In the genomic region with DNA sequence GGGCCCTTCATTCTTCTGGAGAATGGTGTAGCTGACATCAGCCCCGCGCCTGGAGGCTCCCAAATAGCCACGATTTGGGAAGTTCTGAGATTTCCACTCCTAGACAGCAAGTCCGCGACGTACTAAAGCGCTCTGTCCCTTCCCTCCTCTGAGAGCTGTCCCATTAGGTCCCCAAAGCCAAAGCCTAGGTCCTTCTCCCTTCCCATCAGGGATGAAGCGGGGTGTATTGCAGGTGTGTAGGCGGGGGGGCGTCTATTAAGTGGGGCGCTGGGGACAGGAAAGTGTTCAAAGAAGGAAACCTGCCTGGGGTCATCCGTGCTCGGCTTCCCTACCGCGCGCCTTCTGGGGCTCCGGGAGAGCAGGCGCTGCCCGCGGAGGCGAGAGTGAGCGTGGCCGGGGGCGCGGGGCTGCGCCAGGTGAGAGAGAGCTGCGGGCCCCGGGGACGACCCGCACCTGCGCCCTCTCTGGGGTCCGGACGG, we compare ENCODE assay signal across 8 cellular contexts. TPM values are rescaled to one million over a fixed set of nuclear protein-coding genes. Genes with fewer than 3 reads are reported as not detected.
DNase-seq lines count a peak whose midpoint lies in the region; ATAC-seq and TF ChIP-seq lines count a peak whose summit lies in the region.

No MANE protein-coding gene starts in this region.

- 15% methylated on average over 8 of the region's 33 CpGs for WGBS in esophagus muscularis mucosa
- no CpG with 5 or more reads among the region's 33 CpGs for whole genome bisulfite sequencing in neuronal stem cell (ENCODE audit: extremely low coverage in 2 of 2, insufficient read length in 2 of 2, insufficient replicate concordance in 1 of 2), 2 donors

- peak overlapping the region; percentile 76 for H3K4me2 ChIP-seq in neuronal stem cell (ENCODE audit: insufficient read depth, low read length, poor library complexity, severe bottlenecking)

- no peak overlapping the region for H2BK12ac ChIP-seq in neuronal stem cell (ENCODE audit: low read length)

- H3K9ac ChIP-seq in neuronal stem cell (ENCODE audit: low read depth, low read length, poor library complexity) = peak overlapping the region; percentile 94

- H4K91ac ChIP-seq in neuronal stem cell (ENCODE audit: low read depth, low read length, poor library complexity) = no peak overlapping the region

- H3K27me3 ChIP-seq in esophagus muscularis mucosa = peaks cover 0 to 27% (median 5%) of the 10 kb centered on the region in 4 donors
- H3K27me3 ChIP-seq in neuronal stem cell (ENCODE audit: control insufficient read depth in 3 of 3, insufficient read depth in 3 of 3, low read depth in 1 of 3, low read length in 3 of 3) = peaks cover 5 to 71% (median 30%) of the 10 kb centered on the region in 3 experiments

- no peak overlapping the region for H3K14ac ChIP-seq in neuronal stem cell (ENCODE audit: low read length)

- no peak for TF ChIP-seq CTCF in esophagus muscularis mucosa (IDR thresholded peaks at IDR 0.05)

- H3K4me3 ChIP-seq in esophagus muscularis mucosa = peak overlapping the region; percentile 68 to 80 (median 77)
- peak overlapping the region; percentile 53 to 90 for H3K4me3 ChIP-seq in neuronal stem cell (ENCODE audit: low read length in 2 of 2)

- H2BK120ac ChIP-seq in neuronal stem cell (ENCODE audit: low read depth, low read length) = peak overlapping the region; percentile 98

- H3K79me1 ChIP-seq in neuronal stem cell (ENCODE audit: low read depth, low read length) = no peaks in the 10 kb centered on the region

- intact Hi-C loops in esophagus muscularis mucosa (cut with DNase I) = no loop called here

- no peaks in the 10 kb centered on the region for H3K36me3 ChIP-seq in esophagus muscularis mucosa
- H3K36me3 ChIP-seq in neuronal stem cell (replicated peaks in 1 of 2; ENCODE audit: control insufficient read depth in 2 of 2, insufficient read depth in 2 of 2, low read length in 2 of 2) = no peaks in the 10 kb centered on the region

- ATAC-seq in GM18511 (IDR thresholded peaks at IDR 0.05; ENCODE audit: unreplicated experiment) = peak; percentile 19
- ATAC-seq in GM18867 (IDR thresholded peaks at IDR 0.05; ENCODE audit: unreplicated experiment) = no peak
- ATAC-seq in GM19467 (IDR thresholded peaks at IDR 0.05; ENCODE audit: unreplicated experiment) = no peak
- no peak for ATAC-seq in HG03139 (IDR thresholded peaks at IDR 0.05; ENCODE audit: unreplicated experiment)

- H3K4me1 ChIP-seq in esophagus muscularis mucosa = peaks cover 4 to 39% (median 19%) of the 10 kb centered on the region in 4 donors
- H3K4me1 ChIP-seq in neuronal stem cell (ENCODE audit: control insufficient read depth in 2 of 2, insufficient read depth in 1 of 2, low read depth in 1 of 2, low read length in 2 of 2) = peaks cover 0 to 3% of the 10 kb centered on the region in 2 donors

- H3K23ac ChIP-seq in neuronal stem cell (ENCODE audit: low read depth, low read length, poor library complexity) = no peak overlapping the region

- peaks cover 0 to 4% (median 2%) of the 10 kb centered on the region in 4 donors for H3K9me3 ChIP-seq in esophagus muscularis mucosa
- H3K9me3 ChIP-seq in neuronal stem cell (replicated peaks in 1 of 2; ENCODE audit: control insufficient read depth in 2 of 2, insufficient read depth in 1 of 2, low read depth in 1 of 2, low read length in 2 of 2) = peaks cover 0 to 2% of the 10 kb centered on the region in 2 donors

- no peak overlapping the region for H2BK5ac ChIP-seq in neuronal stem cell (ENCODE audit: low read length)

- peak overlapping the region; percentile 75 to 80 (median 78) for H3K27ac ChIP-seq in esophagus muscularis mucosa (replicated peaks in 1 of 4)
- no peak overlapping the region for H3K27ac ChIP-seq in neuronal stem cell (replicated peaks; ENCODE audit: low read length)

- peak overlapping the region; percentile 93 for H2BK15ac ChIP-seq in neuronal stem cell (ENCODE audit: low read length)

- H4K8ac ChIP-seq in neuronal stem cell (ENCODE audit: low read depth, low read length) = no peak overlapping the region

- peak overlapping the region; percentile 96 for H3K18ac ChIP-seq in neuronal stem cell (ENCODE audit: low read length)

- no peak for TF ChIP-seq POLR2A in esophagus muscularis mucosa (IDR thresholded peaks at IDR 0.05; ENCODE audit: low read depth)

- DNase-seq in NCI-H69 (lab: John Stamatoyannopoulos, UW) (peak; percentile 58), esophagus muscularis mucosa (ENCODE audit: extremely low spot score) (no peak), neuronal stem cell (ENCODE audit: low spot score) (peak; percentile 9), putamen (ENCODE audit: low spot score) (no peak)

- TF ChIP-seq EP300 in esophagus muscularis mucosa (IDR thresholded peaks at IDR 0.05) = no peak

- peak overlapping the region; percentile 99 for H2AFZ ChIP-seq in neuronal stem cell (ENCODE audit: low read length)

- H2AK5ac ChIP-seq in neuronal stem cell (ENCODE audit: low read depth, low read length) = no peak overlapping the region

- no peak overlapping the region for H3K4ac ChIP-seq in neuronal stem cell (ENCODE audit: low read length)

RNA-seq across cellular contexts. Expression of gene MOXD1, which starts 0.6 kb away (rescaled TPM):
- total RNA-seq in esophagus muscularis mucosa = 10 to 100 TPM; 14.2 to 32.4 (median 23.6) TPM
- polyA plus RNA-seq in neuronal stem cell (2013, experiment 1 of 2) = 2.5 TPM
- polyA plus RNA-seq in neuronal stem cell (2013, experiment 2 of 2) = 2.4 TPM

Comparison
In these comparisons a context has a peak if more than half of its experiments do, and no peak if none do; other contexts are left out.
1. DNase-seq: peak in NCI-H69 (single experiment) and neuronal stem cell (single experiment); none in esophagus muscularis mucosa (single experiment) and putamen (single experiment).